In the genomic region with DNA sequence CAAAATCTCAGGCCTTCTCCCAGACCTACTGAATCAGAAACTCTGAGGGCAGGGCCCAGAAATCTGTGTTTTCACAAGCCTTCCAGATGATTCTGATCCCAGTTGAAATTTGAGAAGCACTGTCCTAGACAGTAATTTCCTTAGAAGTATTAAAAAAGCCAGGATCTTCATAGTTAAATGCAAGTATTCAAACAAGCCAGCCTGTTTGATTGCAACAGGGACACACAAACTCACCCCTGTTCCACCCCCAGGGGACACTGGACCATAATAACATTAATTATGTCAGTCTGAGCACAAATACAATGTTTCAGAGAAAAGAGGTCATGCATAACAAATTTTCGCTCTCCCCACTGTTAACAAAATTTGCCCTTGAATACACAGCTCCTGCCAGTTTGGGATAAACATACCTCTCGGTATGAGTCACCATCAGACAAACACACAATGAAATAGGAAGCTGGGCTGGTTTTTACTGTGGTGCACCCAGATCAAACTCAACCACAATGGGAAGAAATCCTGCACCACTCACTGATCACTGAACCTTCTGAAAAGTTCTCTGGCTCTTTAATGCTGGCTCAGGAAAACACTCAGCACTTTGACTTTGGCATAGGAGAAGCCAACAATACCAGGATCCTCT, we compare ENCODE assay signal across 1 cellular context.
TF ChIP-seq lines count a peak whose summit lies in the region.

No MANE protein-coding gene starts in this region.

TF ChIP-seq in HepG2, 621 proteins besides CTCF, POLR2A, EP300 and RAD21 (continued from another document):
- TF ChIP-seq ZNF644 (CRISPR knock-in tag; IDR thresholded peaks at IDR 0.05; ENCODE audit: low read depth) (0 out of 2 replicates have a peak, but pooled peaks have one; percentile 35), STAG1 (CRISPR knock-in tag; IDR thresholded peaks at IDR 0.05) (0 out of 2 replicates have a peak, but pooled peaks have one; percentile 1), KAT8 (CRISPR knock-in tag; IDR thresholded peaks at IDR 0.05) (peak; percentile 48; the same call in 1 of the 2 replicates), BRCA1 (CRISPR knock-in tag; IDR thresholded peaks at IDR 0.05) (no peak), DPF2 (CRISPR knock-in tag; IDR thresholded peaks at IDR 0.05; ENCODE audit: borderline replicate concordance, low read depth) (peak; percentile 70), ZNF761 (CRISPR knock-in tag; conservative IDR thresholded peaks at IDR 0.05) (0 out of 2 replicates have a peak, but pooled peaks have one; percentile 37)
- TF ChIP-seq, protein P1, sequence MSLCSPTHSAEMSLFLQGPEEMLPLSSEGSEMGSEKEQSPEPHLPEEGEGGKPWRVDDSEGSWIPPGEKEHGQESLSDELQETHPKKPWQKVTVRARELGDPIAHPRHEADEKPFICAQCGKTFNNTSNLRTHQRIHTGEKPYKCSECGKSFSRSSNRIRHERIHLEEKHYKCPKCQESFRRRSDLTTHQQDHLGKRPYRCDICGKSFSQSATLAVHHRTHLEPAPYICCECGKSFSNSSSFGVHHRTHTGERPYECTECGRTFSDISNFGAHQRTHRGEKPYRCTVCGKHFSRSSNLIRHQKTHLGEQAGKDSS (CRISPR knock-in tag; IDR thresholded peaks at IDR 0.05; ENCODE audit: borderline replicate concordance, low read depth): no peak
- TF ChIP-seq, protein P2, sequence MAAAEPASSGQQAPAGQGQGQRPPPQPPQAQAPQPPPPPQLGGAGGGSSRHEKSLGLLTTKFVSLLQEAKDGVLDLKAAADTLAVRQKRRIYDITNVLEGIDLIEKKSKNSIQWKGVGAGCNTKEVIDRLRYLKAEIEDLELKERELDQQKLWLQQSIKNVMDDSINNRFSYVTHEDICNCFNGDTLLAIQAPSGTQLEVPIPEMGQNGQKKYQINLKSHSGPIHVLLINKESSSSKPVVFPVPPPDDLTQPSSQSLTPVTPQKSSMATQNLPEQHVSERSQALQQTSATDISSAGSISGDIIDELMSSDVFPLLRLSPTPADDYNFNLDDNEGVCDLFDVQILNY (CRISPR knock-in tag; conservative IDR thresholded peaks at IDR 0.05): no peak
